In genomic region chr1:226687476-226687875, GRCh38 we compare ENCODE assay signal across 8 cellular contexts. TPM values are rescaled to one million over a fixed set of nuclear protein-coding genes. Genes with fewer than 3 reads are reported as not detected.
DNase-seq lines count a peak whose midpoint lies in the region; ATAC-seq, FAIRE-seq and TF ChIP-seq lines count a peak whose summit lies in the region.

No MANE protein-coding gene starts in this region.

- no peaks in the 10 kb centered on the region for H3K27me3 ChIP-seq in keratinocyte (ENCODE audit: control insufficient read depth, extremely low read depth, insufficient read depth, low read length)
- H3K27me3 ChIP-seq in testis = no peaks in the 10 kb centered on the region

- peaks cover 8 to 15% of the 10 kb centered on the region in 2 donors for H3K36me3 Mint-ChIP-seq in activated T-cell treated with anti-CD3 and anti-CD28 coated beads, Interleukin-2, amount 50 U/mL, for 72 hours (ENCODE audit: insufficient read depth in 2 of 2)

- H3K4me3 Mint-ChIP-seq in activated T-cell treated with anti-CD3 and anti-CD28 coated beads, Interleukin-2, amount 50 U/mL, for 72 hours = peak overlapping the region; percentile 73 to 75

- H3K79me2 ChIP-seq in keratinocyte (ENCODE audit: control insufficient read depth, insufficient read depth, low read length) = no peaks in the 10 kb centered on the region

- H3K9me1 ChIP-seq in keratinocyte (ENCODE audit: control insufficient read depth, extremely low read depth, insufficient read depth, low read length) = no peaks in the 10 kb centered on the region

- H3K27ac ChIP-seq in keratinocyte (ENCODE audit: control insufficient read depth, insufficient read depth, low read length) (no peak overlapping the region), testis (no peak overlapping the region)

- peaks cover 100% of the 10 kb centered on the region for H3K4me1 Mint-ChIP-seq in activated T-cell treated with anti-CD3 and anti-CD28 coated beads, Interleukin-2, amount 50 U/mL, for 72 hours (ENCODE audit: low read depth)

- intact Hi-C loops in testis (cut with DNase I; ENCODE audit: low total_unique reads) = no loop called here

- FAIRE-seq in keratinocyte (lab: Jason Lieb, UNC) = no peak

- H3K4me3 ChIP-seq in keratinocyte (ENCODE audit: control insufficient read depth in 2 of 3, extremely low read depth in 1 of 3, insufficient read depth in 2 of 3, low read depth in 1 of 3, low read length in 3 of 3) = no peak overlapping the region
- H3K4me3 ChIP-seq in testis = no peak overlapping the region

- H3K9ac ChIP-seq in keratinocyte (ENCODE audit: control insufficient read depth, extremely low read depth, insufficient read depth, low read length) = no peak overlapping the region

- H3K9me3 Mint-ChIP-seq in activated T-cell treated with anti-CD3 and anti-CD28 coated beads, Interleukin-2, amount 50 U/mL, for 72 hours = no peaks in the 10 kb centered on the region

- WGBS in testis, 2 donors = 85 to 96% methylated on average over 3 of the region's 3 CpGs

- H3K36me3 ChIP-seq in keratinocyte (ENCODE audit: control insufficient read depth in 2 of 2, extremely low read depth in 1 of 2, insufficient read depth in 2 of 2, low read length in 2 of 2) (no peaks in the 10 kb centered on the region), testis (ENCODE audit: low read depth, missing control alignments) (no peaks in the 10 kb centered on the region)

- H4K20me1 ChIP-seq in keratinocyte (ENCODE audit: control insufficient read depth, extremely low read depth, insufficient read depth, low read length) = no peaks in the 10 kb centered on the region

- dilution Hi-C loops in keratinocyte (cut with MboI; ENCODE audit: extremely low pct_ligation_motif_present, low sequenced_read_pairs) = no loop called here

- ATAC-seq in activated T-cell treated with anti-CD3 and anti-CD28 coated beads, Interleukin-2, amount 50 U/mL, for 72 hours (replicated peaks in 1 of 2) = peak; percentile 23
- ATAC-seq in GM21515 (IDR thresholded peaks at IDR 0.05; ENCODE audit: unreplicated experiment) = no peak
- ATAC-seq in HG03175 (IDR thresholded peaks at IDR 0.05; ENCODE audit: unreplicated experiment) = no peak

- no peak overlapping the region for H2AFZ ChIP-seq in keratinocyte (ENCODE audit: control insufficient read depth, low read length)

- H3K27me3 Mint-ChIP-seq in activated T-cell treated with anti-CD3 and anti-CD28 coated beads, Interleukin-2, amount 50 U/mL, for 72 hours (ENCODE audit: low read depth) = no peaks in the 10 kb centered on the region

- TF ChIP-seq POLR2A in testis (IDR thresholded peaks at IDR 0.05) = no peak

- TF ChIP-seq CTCF in keratinocyte (optimal IDR thresholded peaks at IDR 0.05 in 1 of 3, IDR thresholded peaks at IDR 0.05 in 1 of 3, conservative IDR thresholded peaks at IDR 0.05 in 1 of 3; ENCODE audit: extremely low read depth in 1 of 3, insufficient read depth in 2 of 3, low read length in 3 of 3) = peak in 2 of 3 experiments; percentile 15 to 61
- no peak for TF ChIP-seq CTCF in testis (IDR thresholded peaks at IDR 0.05)

- H3K4me1 ChIP-seq in keratinocyte (ENCODE audit: control insufficient read depth, extremely low read depth, insufficient read depth, low read length) (peaks cover 9% of the 10 kb centered on the region), testis (peaks cover 6% of the 10 kb centered on the region)

- no peaks in the 10 kb centered on the region for H3K9me3 ChIP-seq in keratinocyte (ENCODE audit: control insufficient read depth, low read depth, low read length)
- no peaks in the 10 kb centered on the region for H3K9me3 ChIP-seq in testis

- peak overlapping the region; percentile 96 for H3K27ac Mint-ChIP-seq in activated T-cell treated with anti-CD3 and anti-CD28 coated beads, Interleukin-2, amount 50 U/mL, for 72 hours

- DNase-seq in NCI-H345 (lab: John Stamatoyannopoulos, UW) = peak; percentile 13
- DNase-seq in NCI-H345 treated with DMSO at 0.1 percent for 48 hours (lab: John Stamatoyannopoulos, UW; ENCODE audit: unreplicated experiment) = no peak
- peak; percentile 49 to 64 for DNase-seq in activated T-cell treated with anti-CD3 and anti-CD28 coated beads, Interleukin-2, amount 50 U/mL, for 72 hours
- no peak for DNase-seq in keratinocyte (ENCODE audit: low read depth, low spot score)
- DNase-seq in testis = peak; percentile 40
- DNase-seq in OCI-M1 (lab: John Stamatoyannopoulos, UW) = no peak

- H3K4me2 ChIP-seq in keratinocyte (ENCODE audit: control insufficient read depth, extremely low read depth, insufficient read depth, low read depth, low read length) = no peak overlapping the region

RNA-seq across cellular contexts. Expression of gene ITPKB, which starts 51.6 kb away (rescaled TPM):
- total RNA-seq in activated T-cell treated with anti-CD3 and anti-CD28 coated beads, Interleukin-2, amount 50 U/mL, for 72 hours = 10 to 100 TPM; 50.7 to 58.0 TPM
- polyA plus RNA-seq in keratinocyte (3.2 to 4.9 TPM (median 3.2 TPM) in 3 replicates), testis (ENCODE audit: insufficient read depth, low read depth, low replicate concordance) (11.4 TPM)
- polyA plus RNA-seq in keratinocyte (2011; ENCODE audit: low read depth) = 1.3 TPM
- 2.5 and 2.7 TPM in 2 replicates for polyA plus RNA-seq in keratinocyte (2011; cell fraction: cytosol; rRNA removed)
- 7.0 and 7.4 TPM in 2 replicates for polyA plus RNA-seq in keratinocyte (2011; cell fraction: nucleus; rRNA removed)
- 3.0 and 7.0 TPM in 2 replicates for polyA plus RNA-seq in keratinocyte (2012; ENCODE audit: low replicate concordance)
- polyA minus RNA-seq in keratinocyte = 8.8 to 18.0 TPM (median 9.0 TPM) in 3 replicates
- polyA minus RNA-seq in keratinocyte (2011; cell fraction: cytosol; rRNA and poly(A)+ RNA removed) = 10.7 TPM
- polyA minus RNA-seq in keratinocyte (2011; cell fraction: nucleus; rRNA and poly(A)+ RNA removed) = 11.0 and 15.0 TPM in 2 replicates
- 10 to 100 TPM; 13.5 to 18.0 TPM for total RNA-seq in testis

Comparison
In these comparisons a context has a peak if more than half of its experiments do, and no peak if none do; other contexts are left out.
1. DNase-seq: peak in NCI-H345 (single experiment), activated T-cell treated with anti-CD3 and anti-CD28 coated beads, Interleukin-2, amount 50 U/mL, for 72 hours (2 of 2) and testis (single experiment); none in NCI-H345 treated with DMSO at 0.1 percent for 48 hours (single experiment), keratinocyte (single experiment) and OCI-M1 (single experiment).
2. ATAC-seq: peak in activated T-cell treated with anti-CD3 and anti-CD28 coated beads, Interleukin-2, amount 50 U/mL, for 72 hours (2 of 2); none in GM21515 (single experiment) and HG03175 (single experiment).
3. CTCF ChIP-seq: peak in keratinocyte (2 of 3); none in testis (0 of 3).